Comparison of ENCODE assay signal across 12 cellular contexts in the genomic region with DNA sequence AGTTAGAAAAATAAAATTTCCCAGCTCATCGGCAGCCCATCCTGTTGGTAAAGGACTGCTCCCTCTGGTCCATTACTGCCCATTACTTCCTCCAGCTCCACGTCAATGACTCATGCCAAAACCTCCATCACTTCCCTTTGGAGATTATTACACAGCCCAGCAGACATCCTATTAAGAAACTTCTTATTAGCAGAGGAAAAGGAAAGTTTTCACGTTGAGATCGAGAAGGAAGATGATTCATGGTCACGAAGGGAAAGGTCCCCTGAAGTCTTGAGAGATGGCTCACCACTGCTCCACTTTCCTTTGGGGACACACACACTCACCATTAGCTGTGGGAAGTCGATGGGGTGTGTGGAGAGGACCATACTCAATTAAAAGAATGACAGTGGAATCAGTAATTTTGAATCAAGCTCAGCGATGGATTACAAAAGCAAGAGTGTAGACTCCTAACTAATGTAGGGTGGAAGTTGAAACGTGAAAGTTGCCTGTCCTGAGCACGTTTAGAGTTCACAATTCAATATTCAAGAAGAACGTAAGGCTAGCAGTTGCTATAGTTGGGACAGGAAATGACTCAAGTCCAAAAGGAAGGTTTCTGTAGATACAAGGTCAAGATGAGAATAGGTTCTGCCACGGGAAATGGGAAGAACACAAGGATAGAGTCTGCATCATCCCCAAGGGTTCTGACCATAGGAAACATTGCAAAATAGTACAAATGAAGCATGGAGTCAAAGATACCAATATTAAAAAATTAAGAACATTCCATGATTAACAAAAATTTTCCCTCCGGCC. TPM values are rescaled to one million over a fixed set of nuclear protein-coding genes. Genes with fewer than 3 reads are reported as not detected.
A peak's percentile ranks its signal among the peaks of the same experiment; 100 is the strongest.
DNase-seq lines count a peak whose midpoint lies in the region; ATAC-seq lines count a peak whose summit lies in the region.
"Had no signal": no experiment of that assay in that cellular context is flagged by ENCODE, and none has a peak within 500 bp of the region (broad histone marks: within the 10 kb centered on the region; RNA-seq: fewer than 3 reads in every experiment).

No MANE protein-coding gene starts in this region.

- H3K27ac ChIP-seq in mesodermal cell (ENCODE audit: low read depth, low read length, severe bottlenecking): peak overlapping the region; percentile 38
- H3K27ac ChIP-seq: BLaER1 had no signal

- no peak overlapping the region for H3K4me3 ChIP-seq in mesodermal cell (ENCODE audit: extremely low read depth, insufficient read depth, low read length, poor library complexity, severe bottlenecking)
- H3K4me3 ChIP-seq: BLaER1 had no signal

- peaks cover 10% of the 10 kb centered on the region for H3K36me3 ChIP-seq in mesodermal cell (ENCODE audit: control insufficient read depth, insufficient read depth, low read length)
- H3K36me3 ChIP-seq: BLaER1 had no signal

- ATAC-seq in HG02970 (IDR thresholded peaks at IDR 0.05; ENCODE audit: low FRiP score, unreplicated experiment): no peak
- no peak for ATAC-seq in HG02973 (IDR thresholded peaks at IDR 0.05; ENCODE audit: unreplicated experiment)
- ATAC-seq: sciatic nerve had no signal

- H3K9me3 ChIP-seq in mesodermal cell (ENCODE audit: control insufficient read depth, low read length): no peaks in the 10 kb centered on the region
- H3K9me3 ChIP-seq: BLaER1 had no signal

- H3K4me1 ChIP-seq in mesodermal cell (ENCODE audit: control insufficient read depth, insufficient read depth, low read length, poor library complexity, severe bottlenecking): peaks cover 22% of the 10 kb centered on the region

- DNase-seq in A172 (ENCODE audit: low spot score) (peak; percentile 87), M059J (ENCODE audit: low read depth) (peak; percentile 88), dermis blood vessel endothelial cell (peak; percentile 98)
- no peak for DNase-seq in stimulated activated CD4-positive, alpha-beta T cell treated with anti-CD3 and anti-CD28 coated beads, Interleukin-2, amount 100 ng/mL, for 24 hours
- no peak for DNase-seq in stimulated activated naive CD4-positive, alpha-beta T cell treated with Interleukin-2 at 50 U/mL for 16 hours (lab: John Stamatoyannopoulos, UW)
- DNase-seq: activated CD4-positive, alpha-beta T cell treated with anti-CD3 and anti-CD28 coated beads for 4 hours; amygdala had no signal

- 87 to 90% methylated on average over 8 to 9 of the region's 12 CpGs for WGBS in mesodermal cell (ENCODE audit: insufficient coverage in 2 of 2), 2 experiments

RNA-seq across cellular contexts. Expression of a gene that starts 21.6 kb away (rescaled TPM):
- 6.8 and 7.1 TPM in 2 replicates for total RNA-seq in A172 (2014; rRNA removed; shearing (Covaris generic))
- total RNA-seq in M059J (2014; rRNA removed; shearing (Covaris generic)): 4.9 and 11.5 TPM in 2 replicates
- total RNA-seq in dermis blood vessel endothelial cell: 112 and 160 TPM in 2 replicates
- polyA plus RNA-seq in mesodermal cell (2013, experiment 1 of 2): 42.4 TPM
- 35.2 TPM for polyA plus RNA-seq in mesodermal cell (2013, experiment 2 of 2)

Comparison
In these comparisons a context has a peak if more than half of its experiments do, and no peak if none do; other contexts are left out.
1. DNase-seq: peak in A172 (single experiment), M059J (single experiment) and dermis blood vessel endothelial cell (single experiment); none in stimulated activated CD4-positive, alpha-beta T cell treated with anti-CD3 and anti-CD28 coated beads, Interleukin-2, amount 100 ng/mL, for 24 hours (0 of 2) and stimulated activated naive CD4-positive, alpha-beta T cell treated with Interleukin-2 at 50 U/mL for 16 hours (single experiment).